Comparison of ENCODE assay signal across 20 cellular contexts in genomic region chr12:131137009-131137835, GRCh38.
DNase-seq lines count a peak whose midpoint lies in the region; ATAC-seq and TF ChIP-seq lines count a peak whose summit lies in the region.
"Had no signal": no experiment of that assay in that cellular context is flagged by ENCODE, and none has a peak within 500 bp of the region (broad histone marks: within the 10 kb centered on the region; RNA-seq: fewer than 3 reads in every experiment).

No MANE protein-coding gene starts in this region.

- no peak for ATAC-seq in left lobe of liver
- no peak for ATAC-seq in stimulated activated naive CD8-positive, alpha-beta T cell treated with anti-CD3 and anti-CD28 coated beads, Interleukin-15, amount 100 ng/mL, for 72 hours
- ATAC-seq: SK-N-SH treated with all-trans-retinoic acid at 6 μM for 48 hours had no signal

- peaks cover 0 to 21% (median 10%) of the 10 kb centered on the region in 4 donors for H3K4me1 ChIP-seq in sigmoid colon
- H3K4me1 ChIP-seq: Caco-2 had no signal

- no peak for TF ChIP-seq EP300 in sigmoid colon (IDR thresholded peaks at IDR 0.05)

- DNase-seq in NCI-H526 (lab: John Stamatoyannopoulos, UW) = peak; percentile 12 to 43
- no peak for DNase-seq in NCI-H526 treated with DMSO at 0.1 percent for 48 hours (lab: John Stamatoyannopoulos, UW)
- DNase-seq in left lobe of liver (ENCODE audit: low spot score) = peak; percentile 24
- DNase-seq in sigmoid colon = peak; percentile 55
- no peak for DNase-seq in HT-29 (ENCODE audit: low spot score)
- no peak for DNase-seq in AG08396 (ENCODE audit: low spot score)
- DNase-seq in stimulated activated naive CD8-positive, alpha-beta T cell treated with anti-CD3 and anti-CD28 coated beads, Interleukin-15, amount 100 ng/mL, for 72 hours = no peak
- DNase-seq: Caco-2; DMS53; HCEC 1CT; MV-4-11; NCI-H1417 treated with DMSO at 0.1 percent for 48 hours; NCI-H2081; NCI-H226; NCI-H524 treated with DMSO at 0.1 percent for 48 hours; NK-92 treated with Interleukin-12 subunit alpha and Interleukin-12 subunit beta, amount 100 ng/mL, for 24 hours; SHP77 treated with DMSO at 0.1 percent for 48 hours had no signal

- H3K4me3 ChIP-seq in sigmoid colon = no peak overlapping the region

- H3K27me3 ChIP-seq in sigmoid colon = no peaks in the 10 kb centered on the region

- H3K27ac Mint-ChIP-seq in stimulated activated naive CD8-positive, alpha-beta T cell treated with anti-CD3 and anti-CD28 coated beads, Interleukin-15, amount 100 ng/mL, for 72 hours = no peak overlapping the region

- 74 to 84% methylated on average over 25 of the region's 25 CpGs for WGBS in sigmoid colon, 2 donors

- H3K9me3 Mint-ChIP-seq in stimulated activated naive CD8-positive, alpha-beta T cell treated with anti-CD3 and anti-CD28 coated beads, Interleukin-15, amount 100 ng/mL, for 72 hours = no peaks in the 10 kb centered on the region

- H3K9me3 ChIP-seq in sigmoid colon = no peaks in the 10 kb centered on the region
- H3K9me3 ChIP-seq: Caco-2 had no signal

- no peak overlapping the region for H3K4me3 Mint-ChIP-seq in stimulated activated naive CD8-positive, alpha-beta T cell treated with anti-CD3 and anti-CD28 coated beads, Interleukin-15, amount 100 ng/mL, for 72 hours

- peak overlapping the region; percentile 62 for H3K27ac ChIP-seq in angular gyrus (ENCODE audit: low read depth, low read length)
- no peak overlapping the region for H3K27ac ChIP-seq in sigmoid colon
- H3K27ac ChIP-seq: HL-60 had no signal

- H3K36me3 ChIP-seq in sigmoid colon = no peaks in the 10 kb centered on the region

- intact Hi-C loops in sigmoid colon (cut with DNase I) = no loop called here

- no peak for TF ChIP-seq CTCF in sigmoid colon (IDR thresholded peaks at IDR 0.05)

- no peak for TF ChIP-seq POLR2A in sigmoid colon (IDR thresholded peaks at IDR 0.05)

- H3K27me3 Mint-ChIP-seq in stimulated activated naive CD8-positive, alpha-beta T cell treated with anti-CD3 and anti-CD28 coated beads, Interleukin-15, amount 100 ng/mL, for 72 hours = peaks cover 7% of the 10 kb centered on the region

- peaks cover 5% of the 10 kb centered on the region for H3K4me1 Mint-ChIP-seq in stimulated activated naive CD8-positive, alpha-beta T cell treated with anti-CD3 and anti-CD28 coated beads, Interleukin-15, amount 100 ng/mL, for 72 hours

Comparison
In these comparisons a context has a peak if more than half of its experiments do, and no peak if none do; other contexts are left out.
1. DNase-seq: peak in NCI-H526 (2 of 2), left lobe of liver (single experiment) and sigmoid colon (single experiment); none in NCI-H526 treated with DMSO at 0.1 percent for 48 hours (single experiment), HT-29 (single experiment), AG08396 (single experiment) and stimulated activated naive CD8-positive, alpha-beta T cell treated with anti-CD3 and anti-CD28 coated beads, Interleukin-15, amount 100 ng/mL, for 72 hours (0 of 2).